ENCODE assay signal across 8 cellular contexts in genomic region chr19:50003810-50004419, GRCh38. TPM values are rescaled to one million over a fixed set of nuclear protein-coding genes. Genes with fewer than 3 reads are reported as not detected.
DNase-seq lines count a peak whose midpoint lies in the region; ATAC-seq, FAIRE-seq and TF ChIP-seq lines count a peak whose summit lies in the region.

No MANE protein-coding gene starts in this region.

- peak; percentile 17 for DNase-seq in activated T-cell treated with anti-CD3 and anti-CD28 coated beads for 48 hours (ENCODE audit: low read depth)
- DNase-seq in activated T-cell treated with anti-CD3 and anti-CD28 coated beads, Interleukin-2, amount 50 U/mL, for 1 hour: no peak
- peak; percentile 41 for DNase-seq in RPMI8226
- peak; percentile 54 for DNase-seq in cerebellum (ENCODE audit: low spot score)
- DNase-seq in non-pigmented ciliary epithelial cell (ENCODE audit: low read depth): peak; percentile 95
- DNase-seq in kidney: no peak

- no peak for FAIRE-seq in kidney (lab: Jason Lieb, UNC)

- TF ChIP-seq CTCF in kidney (IDR thresholded peaks at IDR 0.05; ENCODE audit: borderline replicate concordance, extremely low read depth, insufficient read depth): no peak

- H3K9me3 ChIP-seq in kidney (ENCODE audit: control insufficient read depth in 1 of 2, low read length in 2 of 2): no peaks in the 10 kb centered on the region

- H3K9ac ChIP-seq in kidney (ENCODE audit: low read length in 2 of 2): no peak overlapping the region

- peak overlapping the region in 1 of 2 donors; percentile 14 for H3K27ac ChIP-seq in kidney (ENCODE audit: low read depth in 2 of 2, low read length in 2 of 2)

- H3K4me1 ChIP-seq in kidney (ENCODE audit: control insufficient read depth in 1 of 2, insufficient read depth in 1 of 2, low read depth in 1 of 2, low read length in 2 of 2): no peaks in the 10 kb centered on the region

- intact Hi-C loops in kidney (cut with DNase I): no loop called here

- no peak overlapping the region for H3K4me3 ChIP-seq in kidney (ENCODE audit: low read length in 2 of 2)

- no peak for ATAC-seq in HG03159 (IDR thresholded peaks at IDR 0.05; ENCODE audit: unreplicated experiment)
- no peak for ATAC-seq in GM18861 (IDR thresholded peaks at IDR 0.05; ENCODE audit: unreplicated experiment)

- peaks cover 62 to 66% of the 10 kb centered on the region in 2 donors for H3K36me3 ChIP-seq in kidney (ENCODE audit: control insufficient read depth in 1 of 2, insufficient read depth in 2 of 2, low read length in 2 of 2)

RNA-seq across cellular contexts. Expression of gene VRK3, which starts 21.3 kb away (rescaled TPM):
- total RNA-seq in cerebellum (22.2 TPM), kidney (53.2 TPM)
- 69.0 TPM for polyA plus RNA-seq in kidney (ENCODE audit: insufficient read depth, low read depth, low replicate concordance)

RNA-seq across cellular contexts. Expression of gene ZNF473, which starts 21.9 kb away (rescaled TPM):
- total RNA-seq in cerebellum (11.7 TPM), kidney (10.7 TPM)
- 2.6 TPM for polyA plus RNA-seq in kidney (ENCODE audit: insufficient read depth, low read depth, low replicate concordance)

RNA-seq across cellular contexts. Expression of gene SIGLEC11, which starts 42.9 kb away (rescaled TPM):
- 0.36 TPM for total RNA-seq in cerebellum
- 1.2 TPM for total RNA-seq in kidney
- polyA plus RNA-seq in kidney (ENCODE audit: insufficient read depth, low read depth, low replicate concordance): 1.5 TPM

Comparison
In these comparisons a context has a peak if more than half of its experiments do, and no peak if none do; other contexts are left out.
1. DNase-seq: peak in activated T-cell treated with anti-CD3 and anti-CD28 coated beads for 48 hours (single experiment), RPMI8226 (single experiment), cerebellum (single experiment) and non-pigmented ciliary epithelial cell (single experiment); none in activated T-cell treated with anti-CD3 and anti-CD28 coated beads, Interleukin-2, amount 50 U/mL, for 1 hour (single experiment) and kidney (single experiment).